Comparison of ENCODE assay signal across 1 cellular context in the genomic region with DNA sequence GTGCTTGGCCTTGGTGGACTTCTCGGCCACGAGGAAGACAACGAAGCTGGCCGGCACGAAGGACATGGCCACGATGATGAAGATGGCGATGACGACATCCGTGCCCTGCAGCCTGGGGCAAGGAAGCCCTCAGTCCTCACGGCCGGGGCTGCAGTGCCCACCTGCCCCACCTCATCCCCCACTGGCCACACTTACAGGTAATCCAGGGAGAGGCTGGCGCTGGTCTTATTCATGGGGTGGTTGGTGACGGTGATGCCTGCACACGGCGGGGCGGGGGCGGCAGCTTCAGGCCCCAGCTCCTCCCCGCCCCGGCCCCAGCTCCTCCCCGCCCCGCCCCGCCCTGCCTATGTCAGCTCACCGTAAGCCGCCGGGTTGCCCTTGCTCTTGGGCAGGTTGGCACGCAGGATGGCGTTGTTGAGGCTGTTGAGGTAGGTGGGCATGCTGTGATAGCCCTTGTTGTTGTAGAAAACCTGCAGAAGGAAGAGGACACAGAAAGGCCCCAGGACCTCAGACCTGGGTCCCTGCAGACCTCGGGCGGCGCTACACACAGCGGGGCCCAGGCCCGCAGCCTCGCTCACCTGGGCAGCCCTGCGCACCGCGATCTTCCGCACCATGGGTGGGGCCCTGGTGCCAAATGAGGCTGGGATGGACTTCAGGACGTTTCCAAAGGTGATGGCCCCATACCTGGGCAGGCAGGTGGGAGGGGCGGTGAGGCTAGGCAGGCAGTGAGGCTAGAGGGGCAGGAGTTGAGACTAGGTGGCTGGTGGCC.
TF ChIP-seq lines count a peak whose summit lies in the region.

No MANE protein-coding gene starts in this region.

TF ChIP-seq in HEK293, 187 proteins besides CTCF, POLR2A, EP300 and RAD21 (continued from another document):
- TF ChIP-seq HOXD13 (CRISPR knock-in tag; IDR thresholded peaks at IDR 0.05; ENCODE audit: borderline replicate concordance) (no peak), KLF1 (tag by site-specific recombination; IDR thresholded peaks at IDR 0.05) (peak; percentile 52; the same call in 1 of the 2 replicates), OSR2 (tag by site-specific recombination; IDR thresholded peaks at IDR 0.05) (no peak), ZNF585B (tag by site-specific recombination; IDR thresholded peaks at IDR 0.05) (no peak), BCL11B (tag by site-specific recombination; IDR thresholded peaks at IDR 0.05; ENCODE audit: low read depth) (no peak), ZNF658 (tag by site-specific recombination; IDR thresholded peaks at IDR 0.05) (no peak)
- TF ChIP-seq, protein P1, sequence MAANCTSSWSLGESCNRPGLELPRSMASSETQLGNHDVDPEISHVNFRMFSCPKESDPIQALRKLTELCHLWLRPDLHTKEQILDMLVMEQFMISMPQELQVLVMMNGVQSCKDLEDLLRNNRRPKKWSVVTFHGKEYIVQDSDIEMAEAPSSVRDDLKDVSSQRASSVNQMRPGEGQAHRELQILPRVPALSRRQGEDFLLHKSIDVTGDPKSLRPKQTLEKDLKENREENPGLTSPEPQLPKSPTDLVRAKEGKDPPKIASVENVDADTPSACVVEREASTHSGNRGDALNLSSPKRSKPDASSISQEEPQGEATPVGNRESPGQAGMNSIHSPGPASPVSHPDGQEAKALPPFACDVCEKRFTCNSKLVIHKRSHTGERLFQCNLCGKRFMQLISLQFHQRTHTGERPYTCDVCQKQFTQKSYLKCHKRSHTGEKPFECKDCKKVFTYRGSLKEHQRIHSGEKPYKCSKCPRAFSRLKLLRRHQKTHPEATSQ (tag by site-specific recombination; IDR thresholded peaks at IDR 0.05) = no peak
